Comparison of ENCODE assay signal across 1 cellular context in the genomic region with DNA sequence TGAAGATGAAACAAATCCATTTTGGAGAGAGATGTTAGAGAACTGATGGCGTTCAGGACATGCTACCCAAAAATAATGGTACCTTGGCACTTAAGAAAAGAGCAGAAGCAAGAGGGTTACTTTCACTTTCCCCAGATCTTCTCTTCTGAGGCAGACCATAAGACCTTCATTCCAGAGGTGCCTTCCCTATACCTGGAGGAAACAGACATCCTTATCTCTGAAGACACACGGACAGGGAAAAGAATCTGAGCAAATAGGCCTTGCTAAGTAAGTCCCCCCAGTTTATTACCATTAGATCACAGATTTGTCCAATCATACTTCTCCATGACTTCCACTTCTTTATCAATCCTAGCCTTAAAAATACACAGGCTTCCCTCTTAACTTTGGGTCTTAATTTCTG.
TF ChIP-seq lines count a peak whose summit lies in the region.

No MANE protein-coding gene starts in this region.

TF ChIP-seq in H1, 55 proteins besides CTCF, POLR2A, EP300 and RAD21:
- TF ChIP-seq MAFK (IDR thresholded peaks at IDR 0.05; ENCODE audit: low read depth, low read length), result no peak
- no peak for TF ChIP-seq SIN3A (conservative IDR thresholded peaks at IDR 0.05 in 1 of 2, IDR thresholded peaks at IDR 0.05 in 1 of 2; ENCODE audit: low read depth in 1 of 2, low read length in 2 of 2)
- TF ChIP-seq BRCA1 (IDR thresholded peaks at IDR 0.05; ENCODE audit: low read depth, low read length), result no peak
- TF ChIP-seq, protein P1, sequence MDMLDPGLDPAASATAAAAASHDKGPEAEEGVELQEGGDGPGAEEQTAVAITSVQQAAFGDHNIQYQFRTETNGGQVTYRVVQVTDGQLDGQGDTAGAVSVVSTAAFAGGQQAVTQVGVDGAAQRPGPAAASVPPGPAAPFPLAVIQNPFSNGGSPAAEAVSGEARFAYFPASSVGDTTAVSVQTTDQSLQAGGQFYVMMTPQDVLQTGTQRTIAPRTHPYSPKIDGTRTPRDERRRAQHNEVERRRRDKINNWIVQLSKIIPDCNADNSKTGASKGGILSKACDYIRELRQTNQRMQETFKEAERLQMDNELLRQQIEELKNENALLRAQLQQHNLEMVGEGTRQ (IDR thresholded peaks at IDR 0.05; ENCODE audit: low read length), result no peak
- no peak for TF ChIP-seq NANOG (IDR thresholded peaks at IDR 0.05; ENCODE audit: insufficient read depth, low read depth, low read length, poor library complexity, severe bottlenecking)
- TF ChIP-seq TEAD4 (IDR thresholded peaks at IDR 0.05; ENCODE audit: low read depth, low read length), result no peak
- no peak for TF ChIP-seq ASH2L (IDR thresholded peaks at IDR 0.05; ENCODE audit: low read length)
- no peak for TF ChIP-seq POU5F1 (IDR thresholded peaks at IDR 0.05; ENCODE audit: low read depth, low read length)
- TF ChIP-seq RNF2 (IDR thresholded peaks at IDR 0.05; ENCODE audit: borderline replicate concordance, low read depth, low read length, missing control alignments, poor library complexity, severe bottlenecking), result no peak
- TF ChIP-seq HDAC6 (IDR thresholded peaks at IDR 0.05; ENCODE audit: low read depth, low read length), result no peak
- TF ChIP-seq TAF1 (IDR thresholded peaks at IDR 0.05; ENCODE audit: low read depth, low read length), result no peak
- no peak for TF ChIP-seq SUZ12 (IDR thresholded peaks at IDR 0.05; ENCODE audit: low read length)
- no peak for TF ChIP-seq SIX5 (IDR thresholded peaks at IDR 0.05; ENCODE audit: low read depth, low read length)
- TF ChIP-seq, protein P2, sequence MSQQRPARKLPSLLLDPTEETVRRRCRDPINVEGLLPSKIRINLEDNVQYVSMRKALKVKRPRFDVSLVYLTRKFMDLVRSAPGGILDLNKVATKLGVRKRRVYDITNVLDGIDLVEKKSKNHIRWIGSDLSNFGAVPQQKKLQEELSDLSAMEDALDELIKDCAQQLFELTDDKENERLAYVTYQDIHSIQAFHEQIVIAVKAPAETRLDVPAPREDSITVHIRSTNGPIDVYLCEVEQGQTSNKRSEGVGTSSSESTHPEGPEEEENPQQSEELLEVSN (IDR thresholded peaks at IDR 0.05), result no peak
- no peak for TF ChIP-seq FOSL1 (IDR thresholded peaks at IDR 0.05; ENCODE audit: insufficient read depth, low read depth, low read length)
- TF ChIP-seq, protein P3, sequence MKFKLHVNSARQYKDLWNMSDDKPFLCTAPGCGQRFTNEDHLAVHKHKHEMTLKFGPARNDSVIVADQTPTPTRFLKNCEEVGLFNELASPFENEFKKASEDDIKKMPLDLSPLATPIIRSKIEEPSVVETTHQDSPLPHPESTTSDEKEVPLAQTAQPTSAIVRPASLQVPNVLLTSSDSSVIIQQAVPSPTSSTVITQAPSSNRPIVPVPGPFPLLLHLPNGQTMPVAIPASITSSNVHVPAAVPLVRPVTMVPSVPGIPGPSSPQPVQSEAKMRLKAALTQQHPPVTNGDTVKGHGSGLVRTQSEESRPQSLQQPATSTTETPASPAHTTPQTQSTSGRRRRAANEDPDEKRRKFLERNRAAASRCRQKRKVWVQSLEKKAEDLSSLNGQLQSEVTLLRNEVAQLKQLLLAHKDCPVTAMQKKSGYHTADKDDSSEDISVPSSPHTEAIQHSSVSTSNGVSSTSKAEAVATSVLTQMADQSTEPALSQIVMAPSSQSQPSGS (IDR thresholded peaks at IDR 0.05; ENCODE audit: low read length), result no peak
- no peak for TF ChIP-seq EGR1 (IDR thresholded peaks at IDR 0.05; ENCODE audit: borderline replicate concordance, low read depth, low read length)
- no peak for TF ChIP-seq KDM5A (IDR thresholded peaks at IDR 0.05; ENCODE audit: low read length)
- TF ChIP-seq RXRA (IDR thresholded peaks at IDR 0.05; ENCODE audit: insufficient read depth, low read depth, low read length), result no peak
